19 cellular contexts compared by ENCODE assay signal in the genomic region with DNA sequence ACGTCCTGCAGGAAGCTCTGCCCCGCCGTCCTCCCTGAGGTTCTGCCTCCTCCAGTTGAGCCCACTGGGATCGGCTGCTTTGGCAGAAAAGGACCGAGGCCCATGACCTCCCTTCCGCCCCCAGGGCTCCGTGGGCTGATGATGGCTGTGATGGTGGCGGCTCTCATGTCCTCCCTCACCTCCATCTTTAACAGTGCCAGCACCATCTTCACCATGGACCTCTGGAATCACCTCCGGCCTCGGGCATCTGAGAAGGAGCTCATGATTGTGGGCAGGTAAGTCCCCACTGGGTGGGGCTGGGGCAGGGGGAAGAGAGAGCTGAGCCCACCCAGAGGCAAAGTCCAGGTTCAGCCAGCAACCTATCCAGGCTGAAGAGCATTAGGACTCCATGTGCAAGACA.
DNase-seq lines count a peak whose midpoint lies in the region; ATAC-seq, FAIRE-seq and TF ChIP-seq lines count a peak whose summit lies in the region.
"Had no signal": no experiment of that assay in that cellular context is flagged by ENCODE, and none has a peak within 500 bp of the region (broad histone marks: within the 10 kb centered on the region; RNA-seq: fewer than 3 reads in every experiment).

No MANE protein-coding gene starts in this region.

- H3K79me2 ChIP-seq in HepG2 (ENCODE audit: insufficient read depth, low read length) (no peaks in the 10 kb centered on the region), osteoblast (ENCODE audit: insufficient read depth, low read length) (no peaks in the 10 kb centered on the region)

- WGBS in HepG2 (ENCODE audit: low lambda C conversion rate) = 82% methylated on average over 10 of the region's 10 CpGs
- WGBS in right lobe of liver (ENCODE audit: insufficient coverage, low coverage, low lambda C conversion rate, missing lambda C conversion rate) = no CpG with 5 or more reads among the region's 10 CpGs
- 81 to 95% (median 89%) methylated on average over 10 of the region's 10 CpGs for WGBS in spleen, 5 donors

- H3K9me3 ChIP-seq in HepG2 (ENCODE audit: low read length) = no peaks in the 10 kb centered on the region
- no peaks in the 10 kb centered on the region for H3K9me3 ChIP-seq in right lobe of liver
- no peaks in the 10 kb centered on the region for H3K9me3 ChIP-seq in osteoblast (ENCODE audit: low read depth, low read length)
- no peaks in the 10 kb centered on the region for H3K9me3 ChIP-seq in spleen
- H3K9me3 ChIP-seq: A549, BE2C had no signal

- POLR2A ChIA-PET in HepG2 (lab: Yijun Ruan, JAX) = no interaction called here

- H4K20me1 ChIP-seq in HepG2 (ENCODE audit: insufficient read depth, low read length) = no peaks in the 10 kb centered on the region
- no peaks in the 10 kb centered on the region for H4K20me1 ChIP-seq in osteoblast (ENCODE audit: insufficient read depth, low read length)

- TF ChIP-seq POLR2A in HepG2 (IDR thresholded peaks at IDR 0.05; ENCODE audit: insufficient read depth in 1 of 2, low read depth in 2 of 2, low read length in 2 of 2) = no peak
- no peak for TF ChIP-seq POLR2A in right lobe of liver (IDR thresholded peaks at IDR 0.05)
- TF ChIP-seq POLR2A in spleen (IDR thresholded peaks at IDR 0.05) = no peak

- H3K9ac ChIP-seq in HepG2 (ENCODE audit: insufficient read depth, low read depth, low read length) = no peak overlapping the region
- H3K9ac ChIP-seq: BLaER1 treated with 17β-estradiol and CSF1 and Interleukin-3, amounts not matched to agents 10 nM and 100 nM; GM23248 had no signal

- CTCF ChIA-PET in HepG2 (lab: Yijun Ruan, JAX; ENCODE audit: low intra/inter-chr PET ratio, low total read pairs) = no interaction called here

- DNase-seq in HepG2 (ENCODE audit: low spot score) (no peak), right lobe of liver (no peak), osteoblast (ENCODE audit: insufficient read length, low spot score, missing footprints) (peak; percentile 6), spleen (peak; percentile 65), ecto neural progenitor cell (ENCODE audit: low spot score) (no peak)
- DNase-seq: BE2C; Calu3; CD4-positive, alpha-beta memory T cell; COR-L47; DMS79 treated with DMSO at 0.1 percent for 48 hours; GF-D8; H7 had no signal

- H3K36me3 ChIP-seq in HepG2 (replicated peaks in 1 of 2; ENCODE audit: control insufficient read depth in 1 of 2, insufficient read depth in 2 of 2, low read length in 2 of 2) = no peaks in the 10 kb centered on the region
- no peaks in the 10 kb centered on the region for H3K36me3 ChIP-seq in right lobe of liver
- no peaks in the 10 kb centered on the region for H3K36me3 ChIP-seq in osteoblast (ENCODE audit: insufficient read depth, low read length)
- H3K36me3 ChIP-seq in spleen = no peaks in the 10 kb centered on the region
- H3K36me3 ChIP-seq: BE2C; BLaER1 treated with 17β-estradiol and CSF1 and Interleukin-3, amounts not matched to agents 10 nM and 100 nM had no signal

- no peak for TF ChIP-seq EP300 in HepG2 (IDR thresholded peaks at IDR 0.05; ENCODE audit: low read depth in 2 of 2, low read length in 2 of 2)
- TF ChIP-seq EP300 in HepG2 (CRISPR knock-in tag; IDR thresholded peaks at IDR 0.05; ENCODE audit: borderline replicate concordance) = no peak

- no peak overlapping the region for H3K4me3 ChIP-seq in HepG2 (replicated peaks in 1 of 3; ENCODE audit: insufficient read depth in 1 of 3, low read depth in 2 of 3, low read length in 3 of 3)
- no peak overlapping the region for H3K4me3 ChIP-seq in right lobe of liver
- H3K4me3 ChIP-seq in osteoblast (ENCODE audit: insufficient read depth, low read length) = no peak overlapping the region
- no peak overlapping the region for H3K4me3 ChIP-seq in spleen
- H3K4me3 ChIP-seq: A549; BLaER1 treated with 17β-estradiol and CSF1 and Interleukin-3, amounts not matched to agents 10 nM and 100 nM; GM23248 had no signal

- no peak overlapping the region for H3K4me2 ChIP-seq in HepG2 (ENCODE audit: low read depth, low read length)
- no peak overlapping the region for H3K4me2 ChIP-seq in osteoblast (ENCODE audit: insufficient read depth, low read length)
- H3K4me2 ChIP-seq: BLaER1 treated with 17β-estradiol and CSF1 and Interleukin-3, amounts not matched to agents 10 nM and 100 nM had no signal

- FAIRE-seq in HepG2 (lab: Jason Lieb, UNC) = no peak
- FAIRE-seq: A549, GM12891, H1 had no signal

- H2AFZ ChIP-seq in HepG2 (ENCODE audit: low read length) = no peak overlapping the region
- no peak overlapping the region for H2AFZ ChIP-seq in osteoblast (ENCODE audit: low read length)

- H3K27me3 ChIP-seq in HepG2 (ENCODE audit: control insufficient read depth in 1 of 2, insufficient read depth in 2 of 2, low read length in 2 of 2) (no peaks in the 10 kb centered on the region), right lobe of liver (no peaks in the 10 kb centered on the region), osteoblast (ENCODE audit: insufficient read depth, low read length) (no peaks in the 10 kb centered on the region), spleen (replicated peaks in 1 of 7) (no peaks in the 10 kb centered on the region)
- H3K27me3 ChIP-seq: BE2C; BLaER1 treated with 17β-estradiol and CSF1 and Interleukin-3, amounts not matched to agents 10 nM and 100 nM had no signal

- no TSS peak for BruUV-seq in HepG2 (replicated peaks; lab: Mats Ljungman, UMichigan)

- H3K27ac ChIP-seq in HepG2 (ENCODE audit: extremely low read length, insufficient read depth, low read length) (no peak overlapping the region), right lobe of liver (no peak overlapping the region), osteoblast (ENCODE audit: low read depth, low read length) (no peak overlapping the region), spleen (no peak overlapping the region)
- H3K27ac ChIP-seq: 22Rv1; A549; BLaER1 treated with 17β-estradiol and CSF1 and Interleukin-3, amounts not matched to agents 10 nM and 100 nM; GM23248 had no signal

- TF ChIP-seq RAD21 in HepG2 (CRISPR knock-in tag; IDR thresholded peaks at IDR 0.05) = no peak

- H3K4me1 ChIP-seq in HepG2 (ENCODE audit: insufficient read depth, low read length) (no peaks in the 10 kb centered on the region), right lobe of liver (no peaks in the 10 kb centered on the region), osteoblast (ENCODE audit: insufficient read depth, low read length) (no peaks in the 10 kb centered on the region), spleen (peaks cover 0 to 7% (median 0%) of the 10 kb centered on the region in 6 donors)
- H3K4me1 ChIP-seq: A549; BE2C; BLaER1 treated with 17β-estradiol and CSF1 and Interleukin-3, amounts not matched to agents 10 nM and 100 nM had no signal

- intact Hi-C loops in HepG2 (cut with micrococcal nuclease; ENCODE audit: unreplicated experiment) = no loop called here
- intact Hi-C loops in right lobe of liver (cut with DNase I) = no loop called here
- intact Hi-C loops in spleen (cut with DNase I; ENCODE audit: low total_unique reads) = no loop called here

- TF ChIP-seq CTCF in HepG2 (CRISPR knock-in tag; IDR thresholded peaks at IDR 0.05) (no peak), right lobe of liver (IDR thresholded peaks at IDR 0.05) (no peak), osteoblast (IDR thresholded peaks at IDR 0.05; ENCODE audit: extremely low read depth, low read depth, low read length) (no peak), spleen (IDR thresholded peaks at IDR 0.05 in 8 of 11, conservative IDR thresholded peaks at IDR 0.05 in 3 of 11) (no peak)

- ATAC-seq in HepG2 (no peak; the same call in 2 of the 3 replicates), right lobe of liver (no peak), GM19463 (IDR thresholded peaks at IDR 0.05; ENCODE audit: unreplicated experiment) (no peak)

- in situ Hi-C loops in HepG2 (cut with HindIII; ENCODE audit: extremely low pct_ligation_motif_present, low pct_unique_long_range_greater_than_20kb) = no loop called here

TF ChIP-seq in HepG2, 621 proteins besides CTCF, POLR2A, EP300 and RAD21:
- TF ChIP-seq ZNF768 (CRISPR knock-in tag; IDR thresholded peaks at IDR 0.05) (peak; percentile 33; the same call in 1 of the 2 replicates), AHDC1 (CRISPR knock-in tag; IDR thresholded peaks at IDR 0.05; ENCODE audit: borderline replicate concordance) (no peak)

Comparison
In these comparisons a context has a peak if more than half of its experiments do, and no peak if none do; other contexts are left out.
1. DNase-seq: peak in osteoblast (single experiment) and spleen (single experiment); none in HepG2 (single experiment), right lobe of liver (0 of 3) and ecto neural progenitor cell (single experiment).